1 cellular context compared by ENCODE assay signal in the genomic region with DNA sequence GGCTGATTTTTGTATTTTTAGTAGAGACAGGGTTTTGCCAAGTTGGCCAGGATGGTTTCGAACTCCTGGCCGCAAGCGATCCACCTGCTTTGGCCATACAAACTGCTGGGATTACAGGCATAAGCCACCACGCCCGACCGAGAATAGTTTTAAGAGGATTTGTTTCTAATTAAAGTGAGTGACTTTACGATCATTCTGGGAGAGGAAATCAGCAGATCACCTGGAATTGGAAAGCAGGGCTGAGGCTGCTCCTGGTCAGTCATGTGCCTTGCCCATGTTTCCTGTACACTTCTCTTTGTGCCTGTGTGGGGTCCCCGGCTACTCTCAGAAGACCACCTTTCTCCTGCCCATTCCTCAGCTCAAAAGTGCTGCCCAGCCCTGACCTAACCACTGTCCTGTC.
TF ChIP-seq lines count a peak whose summit lies in the region.

No MANE protein-coding gene starts in this region.

TF ChIP-seq in GM23338, 12 proteins besides CTCF, POLR2A, EP300 and RAD21:
- TF ChIP-seq, protein P1, sequence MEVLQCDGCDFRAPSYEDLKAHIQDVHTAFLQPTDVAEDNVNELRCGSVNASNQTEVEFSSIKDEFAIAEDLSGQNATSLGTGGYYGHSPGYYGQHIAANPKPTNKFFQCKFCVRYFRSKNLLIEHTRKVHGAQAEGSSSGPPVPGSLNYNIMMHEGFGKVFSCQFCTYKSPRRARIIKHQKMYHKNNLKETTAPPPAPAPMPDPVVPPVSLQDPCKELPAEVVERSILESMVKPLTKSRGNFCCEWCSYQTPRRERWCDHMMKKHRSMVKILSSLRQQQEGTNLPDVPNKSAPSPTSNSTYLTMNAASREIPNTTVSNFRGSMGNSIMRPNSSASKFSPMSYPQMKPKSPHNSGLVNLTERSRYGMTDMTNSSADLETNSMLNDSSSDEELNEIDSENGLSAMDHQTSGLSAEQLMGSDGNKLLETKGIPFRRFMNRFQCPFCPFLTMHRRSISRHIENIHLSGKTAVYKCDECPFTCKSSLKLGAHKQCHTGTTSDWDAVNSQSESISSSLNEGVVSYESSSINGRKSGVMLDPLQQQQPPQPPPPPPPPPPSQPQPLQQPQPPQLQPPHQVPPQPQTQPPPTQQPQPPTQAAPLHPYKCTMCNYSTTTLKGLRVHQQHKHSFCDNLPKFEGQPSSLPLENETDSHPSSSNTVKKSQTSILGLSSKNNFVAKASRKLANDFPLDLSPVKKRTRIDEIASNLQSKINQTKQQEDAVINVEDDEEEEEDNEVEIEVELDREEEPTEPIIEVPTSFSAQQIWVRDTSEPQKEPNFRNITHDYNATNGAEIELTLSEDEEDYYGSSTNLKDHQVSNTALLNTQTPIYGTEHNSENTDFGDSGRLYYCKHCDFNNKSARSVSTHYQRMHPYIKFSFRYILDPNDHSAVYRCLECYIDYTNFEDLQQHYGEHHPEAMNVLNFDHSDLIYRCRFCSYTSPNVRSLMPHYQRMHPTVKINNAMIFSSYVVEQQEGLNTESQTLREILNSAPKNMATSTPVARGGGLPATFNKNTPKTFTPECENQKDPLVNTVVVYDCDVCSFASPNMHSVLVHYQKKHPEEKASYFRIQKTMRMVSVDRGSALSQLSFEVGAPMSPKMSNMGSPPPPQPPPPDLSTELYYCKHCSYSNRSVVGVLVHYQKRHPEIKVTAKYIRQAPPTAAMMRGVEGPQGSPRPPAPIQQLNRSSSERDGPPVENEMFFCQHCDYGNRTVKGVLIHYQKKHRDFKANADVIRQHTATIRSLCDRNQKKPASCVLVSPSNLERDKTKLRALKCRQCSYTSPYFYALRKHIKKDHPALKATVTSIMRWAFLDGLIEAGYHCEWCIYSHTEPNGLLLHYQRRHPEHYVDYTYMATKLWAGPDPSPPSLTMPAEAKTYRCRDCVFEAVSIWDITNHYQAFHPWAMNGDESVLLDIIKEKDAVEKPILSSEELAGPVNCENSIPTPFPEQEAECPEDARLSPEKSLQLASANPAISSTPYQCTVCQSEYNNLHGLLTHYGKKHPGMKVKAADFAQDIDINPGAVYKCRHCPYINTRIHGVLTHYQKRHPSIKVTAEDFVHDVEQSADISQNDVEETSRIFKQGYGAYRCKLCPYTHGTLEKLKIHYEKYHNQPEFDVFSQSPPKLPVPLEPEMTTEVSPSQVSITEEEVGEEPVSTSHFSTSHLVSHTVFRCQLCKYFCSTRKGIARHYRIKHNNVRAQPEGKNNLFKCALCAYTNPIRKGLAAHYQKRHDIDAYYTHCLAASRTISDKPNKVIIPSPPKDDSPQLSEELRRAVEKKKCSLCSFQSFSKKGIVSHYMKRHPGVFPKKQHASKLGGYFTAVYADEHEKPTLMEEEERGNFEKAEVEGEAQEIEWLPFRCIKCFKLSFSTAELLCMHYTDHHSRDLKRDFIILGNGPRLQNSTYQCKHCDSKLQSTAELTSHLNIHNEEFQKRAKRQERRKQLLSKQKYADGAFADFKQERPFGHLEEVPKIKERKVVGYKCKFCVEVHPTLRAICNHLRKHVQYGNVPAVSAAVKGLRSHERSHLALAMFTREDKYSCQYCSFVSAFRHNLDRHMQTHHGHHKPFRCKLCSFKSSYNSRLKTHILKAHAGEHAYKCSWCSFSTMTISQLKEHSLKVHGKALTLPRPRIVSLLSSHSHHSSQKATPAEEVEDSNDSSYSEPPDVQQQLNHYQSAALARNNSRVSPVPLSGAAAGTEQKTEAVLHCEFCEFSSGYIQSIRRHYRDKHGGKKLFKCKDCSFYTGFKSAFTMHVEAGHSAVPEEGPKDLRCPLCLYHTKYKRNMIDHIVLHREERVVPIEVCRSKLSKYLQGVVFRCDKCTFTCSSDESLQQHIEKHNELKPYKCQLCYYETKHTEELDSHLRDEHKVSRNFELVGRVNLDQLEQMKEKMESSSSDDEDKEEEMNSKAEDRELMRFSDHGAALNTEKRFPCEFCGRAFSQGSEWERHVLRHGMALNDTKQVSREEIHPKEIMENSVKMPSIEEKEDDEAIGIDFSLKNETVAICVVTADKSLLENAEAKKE (CRISPR knock-in tag; IDR thresholded peaks at IDR 0.05): no peak
- no peak for TF ChIP-seq ETS1 (IDR thresholded peaks at IDR 0.05)
- no peak for TF ChIP-seq NANOG (IDR thresholded peaks at IDR 0.05; ENCODE audit: borderline replicate concordance)
- TF ChIP-seq, protein P2, sequence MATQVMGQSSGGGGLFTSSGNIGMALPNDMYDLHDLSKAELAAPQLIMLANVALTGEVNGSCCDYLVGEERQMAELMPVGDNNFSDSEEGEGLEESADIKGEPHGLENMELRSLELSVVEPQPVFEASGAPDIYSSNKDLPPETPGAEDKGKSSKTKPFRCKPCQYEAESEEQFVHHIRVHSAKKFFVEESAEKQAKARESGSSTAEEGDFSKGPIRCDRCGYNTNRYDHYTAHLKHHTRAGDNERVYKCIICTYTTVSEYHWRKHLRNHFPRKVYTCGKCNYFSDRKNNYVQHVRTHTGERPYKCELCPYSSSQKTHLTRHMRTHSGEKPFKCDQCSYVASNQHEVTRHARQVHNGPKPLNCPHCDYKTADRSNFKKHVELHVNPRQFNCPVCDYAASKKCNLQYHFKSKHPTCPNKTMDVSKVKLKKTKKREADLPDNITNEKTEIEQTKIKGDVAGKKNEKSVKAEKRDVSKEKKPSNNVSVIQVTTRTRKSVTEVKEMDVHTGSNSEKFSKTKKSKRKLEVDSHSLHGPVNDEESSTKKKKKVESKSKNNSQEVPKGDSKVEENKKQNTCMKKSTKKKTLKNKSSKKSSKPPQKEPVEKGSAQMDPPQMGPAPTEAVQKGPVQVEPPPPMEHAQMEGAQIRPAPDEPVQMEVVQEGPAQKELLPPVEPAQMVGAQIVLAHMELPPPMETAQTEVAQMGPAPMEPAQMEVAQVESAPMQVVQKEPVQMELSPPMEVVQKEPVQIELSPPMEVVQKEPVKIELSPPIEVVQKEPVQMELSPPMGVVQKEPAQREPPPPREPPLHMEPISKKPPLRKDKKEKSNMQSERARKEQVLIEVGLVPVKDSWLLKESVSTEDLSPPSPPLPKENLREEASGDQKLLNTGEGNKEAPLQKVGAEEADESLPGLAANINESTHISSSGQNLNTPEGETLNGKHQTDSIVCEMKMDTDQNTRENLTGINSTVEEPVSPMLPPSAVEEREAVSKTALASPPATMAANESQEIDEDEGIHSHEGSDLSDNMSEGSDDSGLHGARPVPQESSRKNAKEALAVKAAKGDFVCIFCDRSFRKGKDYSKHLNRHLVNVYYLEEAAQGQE (IDR thresholded peaks at IDR 0.05; ENCODE audit: unreplicated experiment): no peak
- TF ChIP-seq POLR2AphosphoS5 (IDR thresholded peaks at IDR 0.05; ENCODE audit: low read depth): no peak
- no peak for TF ChIP-seq EZH2phosphoT487 (IDR thresholded peaks at IDR 0.05; ENCODE audit: unreplicated experiment)
- TF ChIP-seq EZH2 (IDR thresholded peaks at IDR 0.05; ENCODE audit: low read depth, unreplicated experiment): no peak
- TF ChIP-seq STAT1 (IDR thresholded peaks at IDR 0.05; ENCODE audit: unreplicated experiment): no peak
- no peak for TF ChIP-seq CREB1 (CRISPR knock-in tag; IDR thresholded peaks at IDR 0.05; ENCODE audit: low read depth)
